In the genomic region with DNA sequence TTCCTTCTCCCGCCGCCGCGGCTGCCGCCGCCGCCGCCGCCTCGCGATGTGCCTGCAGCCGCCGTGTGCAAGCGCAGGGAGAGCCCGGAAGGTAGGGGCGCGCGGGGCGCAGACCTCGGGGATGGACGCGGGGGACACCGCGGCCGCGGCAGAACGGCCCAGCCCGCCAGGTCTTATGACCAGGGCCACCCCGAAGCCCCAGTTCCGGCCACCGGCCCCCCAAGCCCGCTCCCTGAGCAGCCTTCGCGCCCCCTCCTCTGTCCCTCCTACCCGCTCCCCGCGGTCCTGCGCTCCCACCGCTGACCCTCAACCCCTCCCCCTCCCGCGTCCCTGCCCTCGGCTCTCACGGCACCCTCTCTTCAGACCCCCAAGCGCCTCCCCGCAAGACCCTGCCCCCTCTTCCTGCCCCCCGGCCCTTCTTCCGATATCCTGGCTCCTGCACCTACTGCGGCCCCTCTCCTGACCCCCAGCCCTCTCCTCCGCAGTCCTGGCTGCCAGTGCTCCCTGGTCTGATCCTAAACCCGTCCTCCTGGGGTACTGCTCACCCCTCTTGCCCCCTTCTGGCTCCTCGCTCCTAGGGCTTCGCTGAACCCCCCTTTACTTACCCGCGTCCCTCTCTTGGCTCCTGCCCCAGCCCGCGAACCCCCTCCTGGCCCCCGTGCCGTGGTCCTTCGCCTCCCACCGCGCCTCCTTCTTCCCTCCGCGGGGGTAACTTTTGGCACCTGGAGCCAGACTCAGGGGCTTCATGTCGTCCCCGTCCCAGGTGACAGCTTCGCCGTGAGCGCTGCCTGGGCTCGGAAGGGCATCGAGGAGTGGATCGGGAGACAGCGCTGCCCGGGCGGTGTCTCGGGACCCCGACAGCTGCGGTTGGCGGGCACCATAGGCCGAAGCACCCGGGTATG, we compare ENCODE assay signal across 7 cellular contexts. TPM values are rescaled to one million over a fixed set of nuclear protein-coding genes. Genes with fewer than 3 reads are reported as not detected.
DNase-seq lines count a peak whose midpoint lies in the region; ATAC-seq lines count a peak whose summit lies in the region.

No MANE protein-coding gene starts in this region.

- ATAC-seq in GM19025 (IDR thresholded peaks at IDR 0.05; ENCODE audit: low read depth, unreplicated experiment), result peak; percentile 50
- ATAC-seq in HG02852 (IDR thresholded peaks at IDR 0.05; ENCODE audit: unreplicated experiment), result peak; percentile 50
- peak; percentile 10 to 13 for ATAC-seq in naive thymus-derived CD8-positive, alpha-beta T cell

- H3K27me3 ChIP-seq in SJSA1 (replicated peaks), result peaks cover 19% of the 10 kb centered on the region

- H3K27ac ChIP-seq in SJSA1, result no peak overlapping the region

- H3K36me3 ChIP-seq in SJSA1, result no peaks in the 10 kb centered on the region

- peaks cover under 1 to 7% (median 2%) of the 10 kb centered on the region in 3 donors for H3K36me3 Mint-ChIP-seq in naive thymus-derived CD8-positive, alpha-beta T cell

- POLR2A ChIA-PET in naive thymus-derived CD8-positive, alpha-beta T cell (lab: Charles Lee), result interaction anchor here (0.6 to 1.3 kb wide), 3 partner anchors 16 to 197 kb away, joined by 5 to 6 read pairs (median 5); no protein-coding TSS in a partner anchor

- peak overlapping the region in 8 of 10 donors; percentile 23 to 91 (median 76) for H3K27ac Mint-ChIP-seq in naive thymus-derived CD8-positive, alpha-beta T cell

- peaks cover 0 to 12% (median 0%) of the 10 kb centered on the region in 5 donors for H3K27me3 Mint-ChIP-seq in naive thymus-derived CD8-positive, alpha-beta T cell

- H3K4me3 ChIP-seq in SJSA1, result peak overlapping the region; percentile 60

- H3K4me3 Mint-ChIP-seq in naive thymus-derived CD8-positive, alpha-beta T cell, result peak overlapping the region; percentile 68 to 91 (median 82)

- H3K9me3 ChIP-seq in SJSA1 (replicated peaks), result no peaks in the 10 kb centered on the region

- H3K4me1 ChIP-seq in SJSA1 (replicated peaks), result peaks cover 5% of the 10 kb centered on the region

- DNase-seq in SJSA1 (ENCODE audit: low read depth in 1 of 2, low spot score in 2 of 2) (no peak), dermis blood vessel endothelial cell (peak; percentile 17), amygdala (lab: John Stamatoyannopoulos, UW) (no peak), mucosa of gallbladder (ENCODE audit: low spot score) (no peak)
- DNase-seq in naive thymus-derived CD8-positive, alpha-beta T cell, result peak in 7 of 10 donors; percentile 3 to 21 (median 15)

- peaks cover 20 to 61% (median 28%) of the 10 kb centered on the region in 4 donors for H3K4me1 Mint-ChIP-seq in naive thymus-derived CD8-positive, alpha-beta T cell

- H3K9me3 Mint-ChIP-seq in naive thymus-derived CD8-positive, alpha-beta T cell, result peaks cover 0 to 7% (median under 1%) of the 10 kb centered on the region in 9 donors

RNA-seq across cellular contexts. Expression of a gene that starts 0.7 kb away (rescaled TPM):
- total RNA-seq in SJSA1 (2014; rRNA removed; shearing (Covaris generic)), result 0.06 and 0.42 TPM in 2 replicates
- total RNA-seq in dermis blood vessel endothelial cell (0.14 TPM in 1 of 2 replicates, not detected in the other), mucosa of gallbladder (32.0 TPM)
- 1 to 10 TPM; 4.1 to 5.9 TPM for total RNA-seq in naive thymus-derived CD8-positive, alpha-beta T cell
- 1 to 10 TPM in 1 of 3 donors, under 1 TPM in 2; 0.07 to 1.4 (median 0.44) TPM for polyA plus RNA-seq in naive thymus-derived CD8-positive, alpha-beta T cell

Comparison
In these comparisons a context has a peak if more than half of its experiments do, and no peak if none do; other contexts are left out.
1. DNase-seq: peak in dermis blood vessel endothelial cell (single experiment) and naive thymus-derived CD8-positive, alpha-beta T cell (7 of 10); none in SJSA1 (0 of 2), amygdala (0 of 56) and mucosa of gallbladder (single experiment).
2. Peak in every context shown above with its lines, with median percentiles within 50 percentile points of each other: ATAC-seq.